Comparison of ENCODE assay signal across 30 cellular contexts in the genomic region with DNA sequence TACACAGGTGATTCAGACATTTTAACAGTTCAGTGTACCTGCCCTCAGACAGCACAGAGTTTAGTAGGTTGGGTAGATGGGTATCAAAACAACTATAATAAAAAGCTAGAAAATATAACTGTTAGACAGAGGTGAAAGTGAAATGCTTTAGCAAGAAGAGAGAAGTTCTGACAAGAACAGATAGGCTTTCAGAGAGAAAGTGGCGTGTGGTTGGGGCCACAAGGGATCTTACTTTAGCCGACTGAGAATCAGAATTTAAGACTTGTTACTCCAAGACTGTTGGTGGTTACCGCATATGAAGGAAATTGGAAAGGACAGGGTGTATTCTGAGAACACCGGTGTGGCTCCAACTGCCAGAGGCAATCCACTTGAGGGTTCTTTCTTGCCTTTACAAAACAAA.
"Had no signal": no experiment of that assay in that cellular context is flagged by ENCODE, and none has a peak within 500 bp of the region (broad histone marks: within the 10 kb centered on the region; RNA-seq: fewer than 3 reads in every experiment).

No MANE protein-coding gene starts in this region.

- H2AFZ ChIP-seq: hepatocyte had no signal

- H3K9me3 Mint-ChIP-seq: activated CD4-positive, alpha-beta memory T cell treated with anti-CD3 and anti-CD28 coated beads for 36 hours; activated CD4-positive, alpha-beta T cell treated with anti-CD3 and anti-CD28 coated beads, Interleukin-2, amount 10 ng/mL, durations not matched to agents 24 days and 14 days; activated naive CD4-positive, alpha-beta T cell treated with anti-CD3 and anti-CD28 coated beads for 36 hours; activated naive CD8-positive, alpha-beta T cell treated with anti-CD3 and anti-CD28 coated beads for 36 hours; activated T-helper 1 cell treated with anti-CD3 and anti-CD28 coated beads, Interleukin-12 subunit alpha, Interleukin-12 subunit beta, Interleukin-2, Interleukin-4 antibody, amounts not matched to agents 30 ng/mL and 10 ng/mL and 1 ng/mL, durations not matched to agents 14 hours and 24 hours and 36 hours; effector memory CD8-positive, alpha-beta T cell; nephron; stimulated activated memory B cell treated with anti-CD40 and anti-IgM and Interleukin-4, amounts not matched to agents 10 μg/mL and 1 μg/mL and 100 μg/mL, for 72 hours had no signal

- H3K27ac ChIP-seq: adrenal gland, body of pancreas, coronary artery, hepatocyte, pancreas, prostate gland, suprapubic skin, tibial artery had no signal

- H3K4me3 ChIP-seq: adrenal gland, body of pancreas, coronary artery, dorsolateral prefrontal cortex, gastroesophageal sphincter, hepatocyte, pancreas, prostate gland, smooth muscle cell, suprapubic skin, tibial artery had no signal

- H3K27me3 ChIP-seq: adrenal gland, body of pancreas, dorsolateral prefrontal cortex, gastroesophageal sphincter, hepatocyte, pancreas, suprapubic skin, tibial artery had no signal

- H3K36me3 Mint-ChIP-seq: activated CD4-positive, alpha-beta memory T cell treated with anti-CD3 and anti-CD28 coated beads for 36 hours; activated naive CD8-positive, alpha-beta T cell treated with anti-CD3 and anti-CD28 coated beads for 36 hours; stimulated activated memory B cell treated with anti-CD40 and anti-IgM and Interleukin-4, amounts not matched to agents 10 μg/mL and 1 μg/mL and 100 μg/mL, for 72 hours had no signal

- H3K79me2 ChIP-seq: hepatocyte had no signal

- H3K4me3 Mint-ChIP-seq: activated CD4-positive, alpha-beta memory T cell treated with anti-CD3 and anti-CD28 coated beads for 36 hours; activated CD4-positive, alpha-beta T cell treated with anti-CD3 and anti-CD28 coated beads, Interleukin-2, amount 10 ng/mL, durations not matched to agents 24 days and 14 days; activated naive CD4-positive, alpha-beta T cell treated with anti-CD3 and anti-CD28 coated beads for 36 hours; activated naive CD8-positive, alpha-beta T cell treated with anti-CD3 and anti-CD28 coated beads for 36 hours; activated T-helper 1 cell treated with anti-CD3 and anti-CD28 coated beads, Interleukin-12 subunit alpha, Interleukin-12 subunit beta, Interleukin-2, Interleukin-4 antibody, amounts not matched to agents 30 ng/mL and 10 ng/mL and 1 ng/mL, durations not matched to agents 14 hours and 24 hours and 36 hours; effector memory CD8-positive, alpha-beta T cell; nephron; stimulated activated memory B cell treated with anti-CD40 and anti-IgM and Interleukin-4, amounts not matched to agents 10 μg/mL and 1 μg/mL and 100 μg/mL, for 72 hours had no signal

- H3K4me2 ChIP-seq: hepatocyte, smooth muscle cell had no signal

- H3K27ac Mint-ChIP-seq: activated CD4-positive, alpha-beta memory T cell treated with anti-CD3 and anti-CD28 coated beads for 36 hours; activated CD4-positive, alpha-beta T cell treated with anti-CD3 and anti-CD28 coated beads, Interleukin-2, amount 10 ng/mL, durations not matched to agents 24 days and 14 days; activated naive CD4-positive, alpha-beta T cell treated with anti-CD3 and anti-CD28 coated beads for 36 hours; activated naive CD8-positive, alpha-beta T cell treated with anti-CD3 and anti-CD28 coated beads for 36 hours; activated T-helper 1 cell treated with anti-CD3 and anti-CD28 coated beads, Interleukin-12 subunit alpha, Interleukin-12 subunit beta, Interleukin-2, Interleukin-4 antibody, amounts not matched to agents 30 ng/mL and 10 ng/mL and 1 ng/mL, durations not matched to agents 14 hours and 24 hours and 36 hours; effector memory CD8-positive, alpha-beta T cell; stimulated activated memory B cell treated with anti-CD40 and anti-IgM and Interleukin-4, amounts not matched to agents 10 μg/mL and 1 μg/mL and 100 μg/mL, for 72 hours had no signal

- H3K4me1 Mint-ChIP-seq: activated CD4-positive, alpha-beta T cell treated with anti-CD3 and anti-CD28 coated beads, Interleukin-2, amount 10 ng/mL, durations not matched to agents 24 days and 14 days had no signal

- H3K36me3 ChIP-seq: adrenal gland, gastroesophageal sphincter, prostate gland, suprapubic skin, tibial artery had no signal

- DNase-seq: activated CD4-positive, alpha-beta memory T cell treated with anti-CD3 and anti-CD28 coated beads for 36 hours; activated CD4-positive, alpha-beta T cell treated with anti-CD3 and anti-CD28 coated beads, Interleukin-2, amount 10 ng/mL, durations not matched to agents 24 days and 14 days; activated CD4-positive, CD25-positive, alpha-beta regulatory T cell treated with anti-CD3 and anti-CD28 coated beads, Interleukin-2, amount 50 U/mL, for 72 hours; activated CD8-positive, alpha-beta memory T cell treated with anti-CD3 and anti-CD28 coated beads, Interleukin-2, amount 50 U/mL, for 4 hours; activated effector memory CD4-positive, alpha-beta T cell treated with anti-CD3 and anti-CD28 coated beads, Interleukin-2, amount 50 U/mL, for 16 hours; activated naive CD4-positive, alpha-beta T cell treated with anti-CD3 and anti-CD28 coated beads for 36 hours; activated naive CD8-positive, alpha-beta T cell treated with anti-CD3 and anti-CD28 coated beads for 36 hours; activated T-cell treated with anti-CD3 and anti-CD28 coated beads, Interleukin-2, amount 50 U/mL, for 1 hour; adrenal gland; aorta; body of pancreas; dorsolateral prefrontal cortex; effector memory CD8-positive, alpha-beta T cell; left colon; mammary epithelial cell; nucleus accumbens; pancreas; stimulated activated CD4-positive, alpha-beta T cell treated with anti-CD3 and anti-CD28 coated beads, Interleukin-1b, Interleukin-23, amount 100 ng/mL, for 48 hours; stimulated activated CD4-positive, alpha-beta T cell treated with anti-CD3 and anti-CD28 coated beads, Interleukin-4, amount 100 ng/mL, for 4 hours; stimulated activated CD8-positive, alpha-beta memory T cell treated with anti-CD3 and anti-CD28 coated beads, Interleukin-4, amount 100 ng/mL, for 48 hours; tibial artery had no signal

- H3K27me3 Mint-ChIP-seq: activated CD4-positive, alpha-beta memory T cell treated with anti-CD3 and anti-CD28 coated beads for 36 hours; activated CD4-positive, alpha-beta T cell treated with anti-CD3 and anti-CD28 coated beads, Interleukin-2, amount 10 ng/mL, durations not matched to agents 24 days and 14 days; activated naive CD8-positive, alpha-beta T cell treated with anti-CD3 and anti-CD28 coated beads for 36 hours; effector memory CD8-positive, alpha-beta T cell; stimulated activated memory B cell treated with anti-CD40 and anti-IgM and Interleukin-4, amounts not matched to agents 10 μg/mL and 1 μg/mL and 100 μg/mL, for 72 hours had no signal

- H3K4me1 ChIP-seq: prostate gland had no signal

- ATAC-seq: body of pancreas; effector memory CD8-positive, alpha-beta T cell; gastroesophageal sphincter; left colon; pancreas; stimulated activated memory B cell treated with anti-CD40 and anti-IgM and Interleukin-4, amounts not matched to agents 10 μg/mL and 1 μg/mL and 100 μg/mL, for 72 hours had no signal

- H3K9me3 ChIP-seq: adrenal gland, body of pancreas, gastroesophageal sphincter, pancreas, prostate gland, suprapubic skin, tibial artery had no signal
